Comparison of ENCODE assay signal across 23 cellular contexts in genomic region chr9:68768619-68769018, GRCh38.
"Had no signal": no experiment of that assay in that cellular context is flagged by ENCODE, and none has a peak within 500 bp of the region (broad histone marks: within the 10 kb centered on the region; RNA-seq: fewer than 3 reads in every experiment).

No MANE protein-coding gene starts in this region.

- H3K4me3 Mint-ChIP-seq: immature natural killer cell; naive thymus-derived CD4-positive, alpha-beta T cell had no signal

- H3K27ac Mint-ChIP-seq: immature natural killer cell; naive thymus-derived CD4-positive, alpha-beta T cell had no signal

- FAIRE-seq: colon, endothelial cell of umbilical vein, frontal cortex, kidney had no signal

- H3K4me1 Mint-ChIP-seq: immature natural killer cell had no signal

- DNase-seq: dermis blood vessel endothelial cell; dorsolateral prefrontal cortex; effector CD4-positive, alpha-beta T cell; effector memory CD4-positive, alpha-beta T cell; foreskin keratinocyte; heart left ventricle; hypothalamus; immature natural killer cell; islet precursor cell; kidney; kidney glomerular epithelial cell; left lung; lower lobe of right lung; mesendoderm; midbrain; naive thymus-derived CD4-positive, alpha-beta T cell had no signal

- H3K4me2 ChIP-seq: hepatocyte had no signal

- H3K27ac ChIP-seq: coronary artery, dorsolateral prefrontal cortex, esophagus muscularis mucosa, foreskin keratinocyte, gastroesophageal sphincter, hepatocyte, left lung, lower lobe of right lung had no signal

- H3K36me3 Mint-ChIP-seq: immature natural killer cell; naive thymus-derived CD4-positive, alpha-beta T cell had no signal

- H3K4me3 ChIP-seq: coronary artery, dorsolateral prefrontal cortex, esophagus muscularis mucosa, gastroesophageal sphincter, heart left ventricle, hepatocyte, left lung, lower lobe of right lung had no signal

- H3K9me3 Mint-ChIP-seq: immature natural killer cell; naive thymus-derived CD4-positive, alpha-beta T cell had no signal

- H3K9me3 ChIP-seq: esophagus muscularis mucosa, gastroesophageal sphincter, heart left ventricle, left lung, lower lobe of right lung had no signal

- ATAC-seq: foreskin keratinocyte; gastroesophageal sphincter; left lung; lower lobe of right lung; naive thymus-derived CD4-positive, alpha-beta T cell had no signal

- H3K4me1 ChIP-seq: esophagus muscularis mucosa, foreskin keratinocyte, gastroesophageal sphincter, left lung, lower lobe of right lung had no signal

- H2AFZ ChIP-seq: hepatocyte had no signal

- H3K36me3 ChIP-seq: esophagus muscularis mucosa, gastroesophageal sphincter, heart left ventricle, left lung, lower lobe of right lung had no signal

- H3K27me3 ChIP-seq: dorsolateral prefrontal cortex, esophagus muscularis mucosa, gastroesophageal sphincter, heart left ventricle, hepatocyte, left lung had no signal
